In genomic region chr3:123783811-123784210, GRCh38 we compare ENCODE assay signal across 26 cellular contexts.
A peak's percentile ranks its signal among the peaks of the same experiment; 100 is the strongest.
DNase-seq lines count a peak whose midpoint lies in the region; ATAC-seq and TF ChIP-seq lines count a peak whose summit lies in the region.
"Had no signal": no experiment of that assay in that cellular context is flagged by ENCODE, and none has a peak within 500 bp of the region (broad histone marks: within the 10 kb centered on the region; RNA-seq: fewer than 3 reads in every experiment).

No MANE protein-coding gene starts in this region.

- no peak for TF ChIP-seq CTCF in A673 (conservative IDR thresholded peaks at IDR 0.05; ENCODE audit: low read depth, low read length)
- no peak for TF ChIP-seq CTCF in PC-3 (conservative IDR thresholded peaks at IDR 0.05; ENCODE audit: low read depth, low read length)
- TF ChIP-seq CTCF in hepatocyte (IDR thresholded peaks at IDR 0.05; ENCODE audit: poor library complexity), result no peak
- TF ChIP-seq CTCF in osteoblast (IDR thresholded peaks at IDR 0.05; ENCODE audit: extremely low read depth, low read depth, low read length), result no peak
- no peak for TF ChIP-seq CTCF in WTC11 (IDR thresholded peaks at IDR 0.05)

- peaks cover 8% of the 10 kb centered on the region for H3K4me1 Mint-ChIP-seq in WTC11

- H3K79me2 ChIP-seq in PC-3 (ENCODE audit: low read length), result no peaks in the 10 kb centered on the region
- no peaks in the 10 kb centered on the region for H3K79me2 ChIP-seq in hepatocyte
- peaks cover 26% of the 10 kb centered on the region for H3K79me2 ChIP-seq in osteoblast (ENCODE audit: insufficient read depth, low read length)

- H3K27ac ChIP-seq in A673 (ENCODE audit: low read depth, low read length, poor library complexity, severe bottlenecking), result no peak overlapping the region
- no peak overlapping the region for H3K27ac ChIP-seq in PC-3 (ENCODE audit: low read length)
- H3K27ac ChIP-seq in hepatocyte, result peak overlapping the region; percentile 20
- peak overlapping the region; percentile 34 for H3K27ac ChIP-seq in osteoblast (ENCODE audit: low read depth, low read length)
- H3K27ac ChIP-seq: cardiac muscle cell, dorsolateral prefrontal cortex, epithelial cell of prostate, foreskin keratinocyte, suprapubic skin had no signal

- no peaks in the 10 kb centered on the region for H3K9me3 Mint-ChIP-seq in WTC11
- H3K9me3 Mint-ChIP-seq: activated T-cell treated with anti-CD3 and anti-CD28 coated beads, Interleukin-2, amount 50 U/mL, for 4 hours; H9; mesothelial cell of epicardium; neural crest cell had no signal

- peak; percentile 25 for DNase-seq in A673 (ENCODE audit: low spot score)
- DNase-seq in PC-3, result no peak
- DNase-seq in hepatocyte (ENCODE audit: low spot score), result no peak
- DNase-seq in osteoblast (ENCODE audit: insufficient read length, low spot score, missing footprints), result peak; percentile 5
- no peak for DNase-seq in WTC11 (ENCODE audit: low spot score)
- DNase-seq: ACHN; activated CD8-positive, alpha-beta memory T cell treated with anti-CD3 and anti-CD28 coated beads for 24 hours; activated naive CD4-positive, alpha-beta T cell treated with Interleukin-2 at 50 U/mL for 16 hours; activated T-cell treated with anti-CD3 and anti-CD28 coated beads, Interleukin-2, amount 50 U/mL, for 4 hours; amygdala; dorsolateral prefrontal cortex; foreskin keratinocyte; H9; NCI-H1092 treated with DMSO at 0.1 percent for 48 hours; NCI-H2029; NK-92 treated with Interleukin-12 subunit alpha and Interleukin-12 subunit beta, amount 100 ng/mL, for 24 hours had no signal

- intact Hi-C loops in A673 (cut with micrococcal nuclease; ENCODE audit: unreplicated experiment) (loop anchor here (10.0 kb wide), 1 partner anchor 401 kb away; no protein-coding TSS in a partner anchor), PC-3 (cut with micrococcal nuclease) (loop anchor here (5.0 kb wide), 1 partner anchor 52 kb away; no protein-coding TSS in a partner anchor)

- H3K36me3 ChIP-seq in A673 (ENCODE audit: insufficient read depth, low read length, poor library complexity, severe bottlenecking), result no peaks in the 10 kb centered on the region
- H3K36me3 ChIP-seq in PC-3 (ENCODE audit: low read depth, low read length), result no peaks in the 10 kb centered on the region
- H3K36me3 ChIP-seq in hepatocyte (replicated peaks; ENCODE audit: insufficient read depth, low read depth), result no peaks in the 10 kb centered on the region
- H3K36me3 ChIP-seq in osteoblast (ENCODE audit: insufficient read depth, low read length), result peaks cover 30% of the 10 kb centered on the region
- H3K36me3 ChIP-seq: cardiac muscle cell, suprapubic skin had no signal

- H3K9me3 ChIP-seq in A673 (ENCODE audit: low read depth, low read length, poor library complexity, severe bottlenecking), result no peaks in the 10 kb centered on the region
- H3K9me3 ChIP-seq in PC-3 (ENCODE audit: low read length), result no peaks in the 10 kb centered on the region
- no peaks in the 10 kb centered on the region for H3K9me3 ChIP-seq in hepatocyte (ENCODE audit: low read depth)
- H3K9me3 ChIP-seq in osteoblast (ENCODE audit: low read depth, low read length), result no peaks in the 10 kb centered on the region
- H3K9me3 ChIP-seq: suprapubic skin had no signal

- H4K20me1 ChIP-seq in PC-3 (ENCODE audit: low read length), result no peaks in the 10 kb centered on the region
- H4K20me1 ChIP-seq in hepatocyte (ENCODE audit: insufficient read depth, poor library complexity, severe bottlenecking), result no peaks in the 10 kb centered on the region
- H4K20me1 ChIP-seq in osteoblast (ENCODE audit: insufficient read depth, low read length), result no peaks in the 10 kb centered on the region

- no peak overlapping the region for H3K27ac Mint-ChIP-seq in WTC11
- H3K27ac Mint-ChIP-seq: CD14-positive monocyte, H9, mesothelial cell of epicardium had no signal

- H3K4me2 ChIP-seq in PC-3 (ENCODE audit: low read length), result no peak overlapping the region
- H3K4me2 ChIP-seq in hepatocyte, result peak overlapping the region; percentile 25
- no peak overlapping the region for H3K4me2 ChIP-seq in osteoblast (ENCODE audit: insufficient read depth, low read length)

- H3K36me3 Mint-ChIP-seq in WTC11, result no peaks in the 10 kb centered on the region
- H3K36me3 Mint-ChIP-seq: CD14-positive monocyte, mesothelial cell of epicardium had no signal

- H2AFZ ChIP-seq in PC-3 (ENCODE audit: low read length) (0 out of 2 replicates have a peak overlapping the region, but pooled peaks have one; percentile 10), hepatocyte (no peak overlapping the region), osteoblast (ENCODE audit: low read length) (no peak overlapping the region)

- BruUV-seq in A673 (replicated peaks; lab: Mats Ljungman, UMichigan) (no TSS peak), PC-3 (replicated peaks; lab: Mats Ljungman, UMichigan) (no TSS peak)

- no peak overlapping the region for H3K4me3 ChIP-seq in A673 (ENCODE audit: low read depth, low read length, poor library complexity, severe bottlenecking)
- no peak overlapping the region for H3K4me3 ChIP-seq in PC-3 (ENCODE audit: low read length)
- H3K4me3 ChIP-seq in hepatocyte, result no peak overlapping the region
- no peak overlapping the region for H3K4me3 ChIP-seq in osteoblast (ENCODE audit: insufficient read depth, low read length)
- H3K4me3 ChIP-seq: cardiac muscle cell, dorsolateral prefrontal cortex, GM12878, suprapubic skin had no signal

- no peak overlapping the region for H3K4me3 Mint-ChIP-seq in WTC11
- H3K4me3 Mint-ChIP-seq: activated T-cell treated with anti-CD3 and anti-CD28 coated beads, Interleukin-2, amount 50 U/mL, for 4 hours; CD14-positive monocyte; H9; mesothelial cell of epicardium; neural crest cell had no signal

- H3K9me2 ChIP-seq in PC-3 (replicated peaks; ENCODE audit: low read length) (no peaks in the 10 kb centered on the region), hepatocyte (replicated peaks; ENCODE audit: insufficient read depth) (no peaks in the 10 kb centered on the region)

- peak; percentile 34 for ATAC-seq in PC-3
- ATAC-seq in HG03571 (IDR thresholded peaks at IDR 0.05; ENCODE audit: unreplicated experiment), result no peak
- no peak for ATAC-seq in WTC11
- ATAC-seq in HG03139 (IDR thresholded peaks at IDR 0.05; ENCODE audit: unreplicated experiment), result no peak
- ATAC-seq in GM21825 (IDR thresholded peaks at IDR 0.05; ENCODE audit: unreplicated experiment), result no peak
- ATAC-seq: activated T-cell treated with anti-CD3 and anti-CD28 coated beads, Interleukin-2, amount 50 U/mL, for 4 hours; foreskin keratinocyte; GM12878 had no signal

- peaks cover 18% of the 10 kb centered on the region for H3K4me1 ChIP-seq in A673 (ENCODE audit: insufficient read depth, low read length, poor library complexity, severe bottlenecking)
- H3K4me1 ChIP-seq in PC-3 (ENCODE audit: insufficient read depth, low read length), result peaks cover 20% of the 10 kb centered on the region
- H3K4me1 ChIP-seq in hepatocyte (ENCODE audit: insufficient read depth), result peaks cover 24% of the 10 kb centered on the region
- peaks cover 53% of the 10 kb centered on the region for H3K4me1 ChIP-seq in osteoblast (ENCODE audit: insufficient read depth, low read length)
- H3K4me1 ChIP-seq: foreskin keratinocyte had no signal

- H3K27me3 ChIP-seq in A673 (replicated peaks; ENCODE audit: insufficient read depth, low read depth, low read length, poor library complexity) (no peaks in the 10 kb centered on the region), PC-3 (ENCODE audit: low read length) (no peaks in the 10 kb centered on the region), hepatocyte (peaks cover 3% of the 10 kb centered on the region), osteoblast (ENCODE audit: insufficient read depth, low read length) (no peaks in the 10 kb centered on the region)
- H3K27me3 ChIP-seq: cardiac muscle cell, foreskin keratinocyte, suprapubic skin had no signal

- no peaks in the 10 kb centered on the region for H3K27me3 Mint-ChIP-seq in WTC11 (ENCODE audit: low read depth)

- POLR2A ChIA-PET in A673 (lab: Charles Lee; ENCODE audit: low non-redundant PET) (no interaction called here), PC-3 (lab: Charles Lee; ENCODE audit: unreplicated experiment) (no interaction called here), WTC11 (lab: Charles Lee) (no interaction called here)

- CTCF ChIA-PET in A673 (lab: Charles Lee) (no interaction called here), PC-3 (lab: Charles Lee) (no interaction called here), WTC11 (lab: Charles Lee) (no interaction called here)

- no peak overlapping the region for H3K9ac ChIP-seq in PC-3 (ENCODE audit: low read length)

- H3F3A ChIP-seq in PC-3 (ENCODE audit: low read length, unreplicated experiment), result no peaks in the 10 kb centered on the region

- WGBS in hepatocyte (ENCODE audit: low lambda C conversion rate, missing lambda C conversion rate), result 57% methylated on average over 4 of the region's 4 CpGs

TF ChIP-seq in WTC11, 78 proteins besides CTCF, POLR2A, EP300 and RAD21:
- TF ChIP-seq E2F1 (CRISPR knock-in tag; IDR thresholded peaks at IDR 0.05) (no peak), RORB (CRISPR knock-in tag; IDR thresholded peaks at IDR 0.05) (no peak), HMGA2 (CRISPR knock-in tag; IDR thresholded peaks at IDR 0.05) (no peak)

Comparison
In these comparisons a context has a peak if more than half of its experiments do, and no peak if none do; other contexts are left out.
1. DNase-seq: peak in A673 (single experiment) and osteoblast (single experiment); none in PC-3 (single experiment), hepatocyte (single experiment) and WTC11 (single experiment).
2. H3K27ac ChIP-seq: peak in hepatocyte (single experiment) and osteoblast (single experiment); none in A673 (single experiment) and PC-3 (single experiment).